ENCODE assay signal across 18 cellular contexts in genomic region chr6:20847904-20848303, GRCh38.
"Had no signal": no experiment of that assay in that cellular context is flagged by ENCODE, and none has a peak within 500 bp of the region (broad histone marks: within the 10 kb centered on the region; RNA-seq: fewer than 3 reads in every experiment).

No MANE protein-coding gene starts in this region.

- H3K27me3 Mint-ChIP-seq: naive thymus-derived CD4-positive, alpha-beta T cell had no signal

- FAIRE-seq: endothelial cell of umbilical vein, frontal cortex had no signal

- H3K27ac Mint-ChIP-seq: endodermal cell; naive thymus-derived CD4-positive, alpha-beta T cell had no signal

- H3K27me3 ChIP-seq: heart right ventricle, left lung, neutrophil had no signal

- H3K9me3 ChIP-seq: heart right ventricle, left lung, neutrophil, psoas muscle had no signal

- H3K36me3 ChIP-seq: heart right ventricle, left lung, neutrophil had no signal

- H3K4me1 ChIP-seq: heart right ventricle, left lung, psoas muscle had no signal

- H3K4me3 Mint-ChIP-seq: endodermal cell; naive thymus-derived CD4-positive, alpha-beta T cell had no signal

- H3K4me2 ChIP-seq: smooth muscle cell had no signal

- ATAC-seq: heart right ventricle; left lung; naive thymus-derived CD4-positive, alpha-beta T cell; psoas muscle had no signal

- DNase-seq: effector CD4-positive, alpha-beta T cell; endodermal cell; erythroblast; heart right ventricle; islet precursor cell; left lung; naive thymus-derived CD4-positive, alpha-beta T cell; psoas muscle; retina; stimulated activated CD4-positive, alpha-beta T cell treated with anti-CD3 and anti-CD28 coated beads, Interleukin-2, amount 100 ng/mL, for 48 hours; stimulated activated naive CD4-positive, alpha-beta T cell treated with Interleukin-2 at 50 U/mL for 16 hours; trophoblast cell had no signal

- H3K9me3 Mint-ChIP-seq: endodermal cell had no signal

- H3K4me3 ChIP-seq: coronary artery, heart right ventricle, left lung, lung, psoas muscle, smooth muscle cell had no signal

- H3K27ac ChIP-seq: coronary artery, heart right ventricle, left lung, neutrophil, psoas muscle had no signal
